Comparison of ENCODE assay signal across 10 cellular contexts in genomic region chr20:39880890-39881289, GRCh38.
DNase-seq lines count a peak whose midpoint lies in the region; ATAC-seq and TF ChIP-seq lines count a peak whose summit lies in the region.
"Had no signal": no experiment of that assay in that cellular context is flagged by ENCODE, and none has a peak within 500 bp of the region (broad histone marks: within the 10 kb centered on the region; RNA-seq: fewer than 3 reads in every experiment).

No MANE protein-coding gene starts in this region.

- TF ChIP-seq CTCF in HL-60 (IDR thresholded peaks at IDR 0.05; ENCODE audit: insufficient read depth, low read length) (peak; percentile 8), spleen (IDR thresholded peaks at IDR 0.05 in 8 of 11, conservative IDR thresholded peaks at IDR 0.05 in 3 of 11) (no peak)

- H3K4me3 ChIP-seq in HL-60 (replicated peaks; ENCODE audit: insufficient read depth, low read length): no peak overlapping the region
- no peak overlapping the region for H3K4me3 ChIP-seq in spleen
- H3K4me3 ChIP-seq: SK-N-MC had no signal

- peak; percentile 13 for DNase-seq in GM03348 (ENCODE audit: low spot score)
- DNase-seq in HL-60 (ENCODE audit: low read depth in 1 of 2, low spot score in 1 of 2): peak in 1 of 2 experiments; percentile 7
- peak; percentile 31 for DNase-seq in SK-N-DZ (ENCODE audit: low spot score)
- peak; percentile 21 for DNase-seq in kidney glomerular epithelial cell (lab: John Stamatoyannopoulos, UW)
- no peak for DNase-seq in spleen
- no peak for DNase-seq in middle frontal gyrus (ENCODE audit: extremely low spot score, low spot score)
- DNase-seq: cerebellar nuclear complex had no signal

- peaks cover 0 to 11% (median 3%) of the 10 kb centered on the region in 8 donors for H3K9me3 ChIP-seq in spleen

- ATAC-seq in HG02981 (IDR thresholded peaks at IDR 0.05; ENCODE audit: unreplicated experiment): no peak
- ATAC-seq: HCT116 had no signal

- 78 to 96% (median 91%) methylated on average over 4 of the region's 4 CpGs for WGBS in spleen, 5 donors

- peaks cover 0 to 2% (median 0%) of the 10 kb centered on the region in 6 donors for H3K4me1 ChIP-seq in spleen

- H3K27me3 ChIP-seq in HL-60 (ENCODE audit: insufficient read depth, poor library complexity, severe bottlenecking): peaks cover 2% of the 10 kb centered on the region
- peaks cover 0 to 8% (median 0%) of the 10 kb centered on the region in 7 donors for H3K27me3 ChIP-seq in spleen (replicated peaks in 1 of 7)

- no peak for TF ChIP-seq POLR2A in spleen (IDR thresholded peaks at IDR 0.05)

- H3K27ac ChIP-seq in HL-60 (replicated peaks) (no peak overlapping the region), spleen (no peak overlapping the region)
- H3K27ac ChIP-seq: SK-N-MC had no signal

- intact Hi-C loops in spleen (cut with DNase I; ENCODE audit: low total_unique reads): loop anchor here (10.0 kb wide), 2 partner anchors 814 to 1064 kb away; no protein-coding TSS in a partner anchor

- no peaks in the 10 kb centered on the region for H3K36me3 ChIP-seq in spleen

Comparison
In these comparisons a context has a peak if more than half of its experiments do, and no peak if none do; other contexts are left out.
1. DNase-seq: peak in GM03348 (single experiment), SK-N-DZ (single experiment) and kidney glomerular epithelial cell (single experiment); none in spleen (single experiment) and middle frontal gyrus (single experiment).